21 cellular contexts compared by ENCODE assay signal in the genomic region with DNA sequence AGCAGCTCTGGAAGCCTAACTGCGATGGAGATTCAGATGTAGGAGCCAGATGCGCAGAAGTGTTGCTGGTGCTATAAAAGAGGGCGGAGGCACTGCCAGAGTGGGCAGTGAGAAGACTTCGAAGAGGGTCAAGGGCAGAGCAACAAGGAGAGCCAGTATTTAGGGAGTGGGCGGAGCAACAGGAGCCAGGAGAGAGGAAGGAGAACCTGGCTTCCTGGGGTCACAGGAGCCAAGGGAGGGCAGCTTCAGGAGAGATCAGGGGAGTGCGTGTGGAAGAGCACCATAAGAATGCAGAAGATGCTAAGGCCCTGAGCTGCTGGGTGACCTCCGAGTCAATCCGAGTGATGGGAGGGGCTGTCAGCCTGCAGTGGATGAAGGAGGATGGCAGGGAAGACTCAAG.
"Had no signal": no experiment of that assay in that cellular context is flagged by ENCODE, and none has a peak within 500 bp of the region (broad histone marks: within the 10 kb centered on the region; RNA-seq: fewer than 3 reads in every experiment).

No MANE protein-coding gene starts in this region.

- H3K4me3 Mint-ChIP-seq: activated CD4-positive, alpha-beta T cell treated with anti-CD3 and anti-CD28 coated beads for 36 hours; effector memory CD8-positive, alpha-beta T cell had no signal

- ATAC-seq: activated CD4-positive, alpha-beta T cell treated with anti-CD3 and anti-CD28 coated beads for 36 hours; activated naive CD4-positive, alpha-beta T cell treated with anti-CD3 and anti-CD28 coated beads, Interleukin-2, amount 50 U/mL, for 72 hours; body of pancreas; effector memory CD8-positive, alpha-beta T cell; foreskin keratinocyte had no signal

- H3K4me2 ChIP-seq: neural progenitor cell had no signal

- H3K27me3 ChIP-seq: body of pancreas, foreskin keratinocyte, tibial artery, uterus had no signal

- H3K9me3 Mint-ChIP-seq: activated naive CD4-positive, alpha-beta T cell treated with anti-CD3 and anti-CD28 coated beads, Interleukin-2, amount 50 U/mL, for 72 hours; effector memory CD8-positive, alpha-beta T cell; naive B cell; neural progenitor cell had no signal

- H3K9me3 ChIP-seq: body of pancreas, left ventricle myocardium inferior, tibial artery, uterus had no signal

- H3K36me3 ChIP-seq: neural progenitor cell, uterus had no signal

- H3K27ac Mint-ChIP-seq: activated CD4-positive, alpha-beta T cell treated with anti-CD3 and anti-CD28 coated beads for 36 hours; activated naive CD4-positive, alpha-beta T cell treated with anti-CD3 and anti-CD28 coated beads, Interleukin-2, amount 50 U/mL, for 72 hours; effector memory CD8-positive, alpha-beta T cell had no signal

- H3K4me3 ChIP-seq: body of pancreas, left ventricle myocardium inferior, neural progenitor cell, tibial artery, uterus had no signal

- H3K27ac ChIP-seq: body of pancreas, epithelial cell of prostate, foreskin keratinocyte, left ventricle myocardium inferior, neural progenitor cell had no signal

- DNase-seq: activated CD4-positive, alpha-beta T cell treated with anti-CD3 and anti-CD28 coated beads for 36 hours; activated CD4-positive, alpha-beta T cell treated with anti-CD3 and anti-CD28 coated beads, Interleukin-2, amount 50 U/mL, for 48 hours; activated gamma-delta T cell treated with Interleukin-2 at 50 U/mL for 16 hours; amniotic stem cell; body of pancreas; caudate nucleus; effector memory CD8-positive, alpha-beta T cell; foreskin keratinocyte; hypothalamus; left ventricle myocardium inferior; mammary epithelial cell; naive B cell; stimulated activated CD4-positive, alpha-beta T cell treated with anti-CD3 and anti-CD28 coated beads, Interleukin-1b, Interleukin-23, amount 100 ng/mL, for 48 hours; stimulated activated CD8-positive, alpha-beta memory T cell treated with anti-CD3 and anti-CD28 coated beads, Interleukin-4, amount 100 ng/mL, for 48 hours; stimulated activated naive CD4-positive, alpha-beta T cell; substantia nigra; tibial artery had no signal

- H3K36me3 Mint-ChIP-seq: activated naive CD4-positive, alpha-beta T cell treated with anti-CD3 and anti-CD28 coated beads, Interleukin-2, amount 50 U/mL, for 72 hours; naive B cell had no signal

- H3K9ac ChIP-seq: neural progenitor cell had no signal
